In the genomic region with DNA sequence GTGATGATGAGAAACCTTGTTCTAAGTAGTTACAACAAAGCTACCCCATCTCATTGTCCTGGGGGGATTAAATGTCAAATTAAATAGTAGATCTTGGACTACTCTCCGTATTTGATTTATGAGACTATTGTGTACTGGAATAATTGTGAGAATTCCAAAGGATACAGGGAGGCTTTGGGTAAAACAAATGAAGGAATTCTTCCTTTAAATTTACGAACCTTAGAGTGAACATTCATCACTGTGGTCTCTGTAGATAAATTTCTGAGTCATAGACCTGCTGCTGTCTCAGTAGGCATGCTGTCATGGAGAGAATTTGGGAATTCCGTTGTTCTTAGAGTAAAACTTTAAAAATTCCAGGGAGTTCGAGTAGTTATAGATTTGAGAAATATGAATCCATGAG, we compare ENCODE assay signal across 27 cellular contexts.
DNase-seq lines count a peak whose midpoint lies in the region; ATAC-seq and TF ChIP-seq lines count a peak whose summit lies in the region.
"Had no signal": no experiment of that assay in that cellular context is flagged by ENCODE, and none has a peak within 500 bp of the region (broad histone marks: within the 10 kb centered on the region; RNA-seq: fewer than 3 reads in every experiment).

No MANE protein-coding gene starts in this region.

- no peak overlapping the region for H3K4me3 Mint-ChIP-seq in immature natural killer cell
- H3K4me3 Mint-ChIP-seq: CD8-positive, alpha-beta T cell had no signal

- peaks cover 0 to 5% (median 0%) of the 10 kb centered on the region in 3 donors for H3K27me3 Mint-ChIP-seq in immature natural killer cell (ENCODE audit: low read depth in 3 of 3)

- H3K27ac ChIP-seq in foreskin keratinocyte = no peak overlapping the region
- no peak overlapping the region for H3K27ac ChIP-seq in A673 (ENCODE audit: low read depth, low read length, poor library complexity, severe bottlenecking)
- H3K27ac ChIP-seq: RWPE1 had no signal

- H3K4me1 Mint-ChIP-seq in immature natural killer cell = no peaks in the 10 kb centered on the region

- no TSS peak for BruUV-seq in A673 (replicated peaks; lab: Mats Ljungman, UMichigan)

- intact Hi-C loops in A673 (cut with micrococcal nuclease; ENCODE audit: unreplicated experiment) = no loop called here

- no peaks in the 10 kb centered on the region for H3K9me3 Mint-ChIP-seq in immature natural killer cell

- H3K9me3 ChIP-seq in A673 (ENCODE audit: low read depth, low read length, poor library complexity, severe bottlenecking) (peaks cover 31% of the 10 kb centered on the region), MG63 (no peaks in the 10 kb centered on the region)
- H3K9me3 ChIP-seq: Caco-2 had no signal

- DNase-seq in A172 (ENCODE audit: low spot score) = peak; percentile 72
- peak; percentile 63 for DNase-seq in HS-5 (ENCODE audit: low read depth)
- DNase-seq in RPMI7951 (ENCODE audit: low read depth) = peak; percentile 32
- DNase-seq in foreskin keratinocyte = peak; percentile 9 to 24
- DNase-seq in A673 (ENCODE audit: low spot score) = no peak
- no peak for DNase-seq in MG63
- DNase-seq in immature natural killer cell = no peak
- DNase-seq: C1 segment of cervical spinal cord; Caco-2; CD8-positive, alpha-beta T cell; GDM1; GOT3; Kasumi-1; MM.1S; NCI-H2029 treated with DMSO at 0.1 percent for 48 hours; NCI-H2171; NCI-H345; NCI-H524 treated with DMSO at 0.1 percent for 48 hours; NCI-H82; NK-92 treated with Interleukin-12 subunit alpha and Interleukin-12 subunit beta, amount 100 ng/mL, for 24 hours; SHP77 treated with DMSO at 0.1 percent for 48 hours; T-helper 1 cell had no signal

- peak; percentile 59 for ATAC-seq in foreskin keratinocyte
- ATAC-seq in GM21576 (IDR thresholded peaks at IDR 0.05; ENCODE audit: unreplicated experiment) = no peak
- ATAC-seq: CD8-positive, alpha-beta T cell; GM12878; K562 had no signal

- H3K4me1 ChIP-seq in foreskin keratinocyte (no peaks in the 10 kb centered on the region), A673 (ENCODE audit: insufficient read depth, low read length, poor library complexity, severe bottlenecking) (no peaks in the 10 kb centered on the region)
- H3K4me1 ChIP-seq: Caco-2, HAP-1 had no signal

- POLR2A ChIA-PET in A673 (lab: Charles Lee; ENCODE audit: low non-redundant PET) = no interaction called here

- no peaks in the 10 kb centered on the region for H3K27me3 ChIP-seq in foreskin keratinocyte
- H3K27me3 ChIP-seq in A673 (replicated peaks; ENCODE audit: insufficient read depth, low read depth, low read length, poor library complexity) = no peaks in the 10 kb centered on the region
- H3K27me3 ChIP-seq in MG63 = no peaks in the 10 kb centered on the region

- TF ChIP-seq CTCF in foreskin keratinocyte (conservative IDR thresholded peaks at IDR 0.05) (no peak), A673 (conservative IDR thresholded peaks at IDR 0.05; ENCODE audit: low read depth, low read length) (no peak)

- no peaks in the 10 kb centered on the region for H3K36me3 Mint-ChIP-seq in immature natural killer cell
- H3K36me3 Mint-ChIP-seq: CD8-positive, alpha-beta T cell had no signal

- CTCF ChIA-PET in A673 (lab: Charles Lee) = no interaction called here

- H3K36me3 ChIP-seq in A673 (ENCODE audit: insufficient read depth, low read length, poor library complexity, severe bottlenecking) (no peaks in the 10 kb centered on the region), MG63 (no peaks in the 10 kb centered on the region)
- H3K36me3 ChIP-seq: HAP-1 had no signal

- no peak overlapping the region for H3K27ac Mint-ChIP-seq in immature natural killer cell
- H3K27ac Mint-ChIP-seq: CD8-positive, alpha-beta T cell had no signal

- H3K4me3 ChIP-seq in A673 (ENCODE audit: low read depth, low read length, poor library complexity, severe bottlenecking) (no peak overlapping the region), MG63 (no peak overlapping the region)
- H3K4me3 ChIP-seq: GM12878, HAP-1, K562 had no signal

Comparison
In these comparisons a context has a peak if more than half of its experiments do, and no peak if none do; other contexts are left out.
1. DNase-seq: peak in A172 (single experiment), HS-5 (single experiment), RPMI7951 (single experiment) and foreskin keratinocyte (2 of 2); none in A673 (single experiment), MG63 (single experiment) and immature natural killer cell (0 of 3).